ENCODE assay signal across 20 cellular contexts in the genomic region with DNA sequence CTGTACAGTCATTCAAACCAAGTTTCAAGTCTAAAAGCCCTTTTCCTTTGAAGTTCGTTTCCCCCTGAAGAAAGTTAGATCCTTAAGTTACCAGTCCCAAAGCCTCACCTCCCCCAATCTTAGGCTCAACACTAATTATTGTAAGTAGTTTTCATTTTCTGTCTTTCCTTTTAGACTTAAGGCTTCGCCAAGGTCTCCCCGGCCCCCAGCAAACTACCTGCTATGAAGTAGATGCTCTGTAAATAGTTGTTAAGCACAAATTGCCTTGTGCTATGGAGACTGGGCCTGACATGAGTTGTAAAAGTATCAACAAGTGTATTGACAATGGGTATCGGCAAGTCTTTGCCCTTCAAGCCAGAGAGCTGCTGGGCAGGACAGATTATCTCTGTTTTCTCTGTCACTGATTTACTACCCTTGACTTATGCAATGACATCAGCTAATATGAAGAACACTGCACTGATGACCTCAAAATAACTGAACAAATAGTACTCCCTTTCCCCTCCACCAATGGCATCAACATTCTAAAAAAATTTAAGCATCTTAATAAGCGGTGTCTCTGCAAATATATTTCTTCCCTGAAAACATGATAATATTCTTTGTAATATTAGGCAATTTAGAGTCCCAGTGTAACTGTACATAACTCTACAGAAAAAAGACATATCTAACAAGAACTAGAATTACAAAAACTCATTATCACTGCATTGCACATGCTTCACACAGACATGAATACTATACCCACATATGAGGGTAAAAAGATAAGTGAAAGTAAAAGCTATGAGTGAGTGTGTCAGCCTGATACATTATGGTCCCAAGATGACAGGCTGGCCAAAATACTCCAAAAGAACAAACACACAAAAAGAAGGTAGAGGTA. TPM values are rescaled to one million over a fixed set of nuclear protein-coding genes. Genes with fewer than 3 reads are reported as not detected.
DNase-seq lines count a peak whose midpoint lies in the region; ATAC-seq and TF ChIP-seq lines count a peak whose summit lies in the region.
"Had no signal": no experiment of that assay in that cellular context is flagged by ENCODE, and none has a peak within 500 bp of the region (broad histone marks: within the 10 kb centered on the region; RNA-seq: fewer than 3 reads in every experiment).

No MANE protein-coding gene starts in this region.

- H3K27me3 ChIP-seq in body of pancreas (no peaks in the 10 kb centered on the region), aorta (ENCODE audit: control insufficient read depth in 1 of 2, insufficient read depth in 2 of 2, low read length in 1 of 2) (no peaks in the 10 kb centered on the region)
- H3K27me3 ChIP-seq: esophagus squamous epithelium, stomach had no signal

- DNase-seq in HuH-7.5 (ENCODE audit: low spot score) (peak; percentile 7), body of pancreas (no peak), mucosa of gallbladder (ENCODE audit: low spot score) (peak; percentile 41), Right ventricle myocardium superior (no peak), aorta (no peak), substantia nigra (lab: John Stamatoyannopoulos, UW) (no peak), NCI-H510A (lab: John Stamatoyannopoulos, UW) (no peak)
- DNase-seq: activated B cell treated with CpG ODN at 0.5 μM for 24 hours; activated naive CD4-positive, alpha-beta T cell treated with anti-CD3 and anti-CD28 coated beads, Interleukin-2, amount 50 U/mL, for 16 hours; activated T-cell treated with anti-CD3 and anti-CD28 coated beads, Interleukin-2, amount 50 U/mL, for 4 hours; CD4-positive, alpha-beta T cell; DMS79 treated with DMSO at 0.1 percent for 48 hours; esophagus squamous epithelium; left cardiac atrium; NCI-H774; stimulated activated CD4-positive, alpha-beta T cell treated with anti-CD3 and anti-CD28 coated beads, Interleukin-4, amount 100 ng/mL, for 24 hours; stomach had no signal

- intact Hi-C loops in body of pancreas (cut with DNase I): loop anchor here (5.0 to 10.0 kb wide), 2 partner anchors 62 to 215 kb away; no protein-coding TSS in a partner anchor
- intact Hi-C loops in Right ventricle myocardium superior (cut with DNase I): loop anchor here (10.0 kb wide), 1 partner anchor 215 kb away; no protein-coding TSS in a partner anchor
- intact Hi-C loops in aorta (cut with DNase I): loop anchor here (5.0 to 10.0 kb wide), 3 partner anchors 222 to 795 kb away; a partner anchor contains a TSS

- H3K36me3 ChIP-seq in body of pancreas (replicated peaks in 1 of 2; ENCODE audit: insufficient read depth in 1 of 2, low read depth in 2 of 2) (no peaks in the 10 kb centered on the region), aorta (ENCODE audit: control insufficient read depth in 1 of 2, insufficient read depth in 2 of 2, low read length in 1 of 2) (no peaks in the 10 kb centered on the region)
- H3K36me3 ChIP-seq: esophagus squamous epithelium, stomach had no signal

- WGBS in body of pancreas, 2 donors: 64 to 67% methylated on average over 5 of the region's 5 CpGs
- 91 to 95% methylated on average over 5 of the region's 5 CpGs for WGBS in aorta, 2 donors

- no peak for TF ChIP-seq CTCF in body of pancreas (IDR thresholded peaks at IDR 0.05)

- no peak for TF ChIP-seq POLR2A in body of pancreas (IDR thresholded peaks at IDR 0.05)

- H3K27ac ChIP-seq in body of pancreas (no peak overlapping the region), aorta (ENCODE audit: low read depth in 1 of 2, low read length in 2 of 2) (no peak overlapping the region), substantia nigra (ENCODE audit: low read depth, low read length, poor library complexity, severe bottlenecking) (no peak overlapping the region)
- H3K27ac ChIP-seq: esophagus squamous epithelium had no signal

- H3K4me3 ChIP-seq in body of pancreas (no peak overlapping the region), aorta (ENCODE audit: low read length in 2 of 2) (no peak overlapping the region)
- H3K4me3 ChIP-seq: esophagus squamous epithelium, stomach had no signal

- peaks cover 7% of the 10 kb centered on the region for H3K4me1 ChIP-seq in body of pancreas
- H3K4me1 ChIP-seq in aorta (ENCODE audit: control insufficient read depth in 1 of 2, insufficient read depth in 2 of 2, low read length in 2 of 2): no peaks in the 10 kb centered on the region
- H3K4me1 ChIP-seq: esophagus squamous epithelium, stomach had no signal

- H3K9me3 ChIP-seq in body of pancreas (no peaks in the 10 kb centered on the region), aorta (ENCODE audit: control insufficient read depth, low read length) (no peaks in the 10 kb centered on the region)
- H3K9me3 ChIP-seq: esophagus squamous epithelium, stomach had no signal

- ATAC-seq in GM18868 (IDR thresholded peaks at IDR 0.05; ENCODE audit: unreplicated experiment) (peak; percentile 12), body of pancreas (peak; percentile 35), Right ventricle myocardium superior (ENCODE audit: poor library complexity) (no peak), aorta (ENCODE audit: low FRiP score) (no peak)

RNA-seq across cellular contexts. Expression of a gene that starts 2.6 kb away (rescaled TPM):
- not detected for total RNA-seq in body of pancreas
- total RNA-seq in mucosa of gallbladder: 7.5 TPM
- total RNA-seq in Right ventricle myocardium superior: 0.51 TPM
- total RNA-seq in aorta: not detected
- 1 to 10 TPM in 1 of 2 donors, not detected in 1; 1.9 TPM for polyA plus RNA-seq in aorta
- total RNA-seq: activated B cell treated with CpG ODN at 0.5 μM for 24 hours; activated CD8-positive, alpha-beta T cell treated with anti-CD3 and anti-CD28 coated beads for 36 hours; CD4-positive, alpha-beta T cell; esophagus squamous epithelium; pulmonary artery endothelial cell had no signal

RNA-seq across cellular contexts. Expression of a gene that starts 10.0 kb away (rescaled TPM):
- total RNA-seq in body of pancreas (10 to 100 TPM; 15.2 to 25.2 TPM), mucosa of gallbladder (61.8 TPM), Right ventricle myocardium superior (35.9 TPM), aorta (10 to 100 TPM; 59.0 to 61.6 TPM)
- polyA plus RNA-seq in aorta: 10 to 100 TPM; 21.7 to 46.3 TPM

RNA-seq across cellular contexts. Expression of a gene that starts 30.4 kb away (rescaled TPM):
- total RNA-seq in body of pancreas (1 to 10 TPM in 1 of 2 donors, not detected in 1; 1.0 TPM), mucosa of gallbladder (20.9 TPM), Right ventricle myocardium superior (0.46 TPM), aorta (not detected)
- polyA plus RNA-seq in aorta: 1 to 10 TPM in 1 of 2 donors, not detected in 1; 1.8 TPM
- total RNA-seq: activated B cell treated with CpG ODN at 0.5 μM for 24 hours; activated CD8-positive, alpha-beta T cell treated with anti-CD3 and anti-CD28 coated beads for 36 hours; CD4-positive, alpha-beta T cell; esophagus squamous epithelium; pulmonary artery endothelial cell had no signal

RNA-seq across cellular contexts. Expression of a gene that starts 52.3 kb away (rescaled TPM):
- total RNA-seq in body of pancreas (not detected), mucosa of gallbladder (15.0 TPM), Right ventricle myocardium superior (not detected), aorta (under 1 TPM in 1 of 2 donors, not detected in 1; 0.87 TPM)
- 1 to 10 TPM in 1 of 2 donors, not detected in 1; 2.0 TPM for polyA plus RNA-seq in aorta
- total RNA-seq: activated B cell treated with CpG ODN at 0.5 μM for 24 hours; activated CD8-positive, alpha-beta T cell treated with anti-CD3 and anti-CD28 coated beads for 36 hours; CD4-positive, alpha-beta T cell; esophagus squamous epithelium; pulmonary artery endothelial cell had no signal

Comparison
In these comparisons a context has a peak if more than half of its experiments do, and no peak if none do; other contexts are left out.
1. ATAC-seq: peak in GM18868 (single experiment) and body of pancreas (single experiment); none in Right ventricle myocardium superior (single experiment) and aorta (single experiment).
2. DNase-seq: peak in HuH-7.5 (single experiment) and mucosa of gallbladder (single experiment); none in body of pancreas (0 of 4), Right ventricle myocardium superior (single experiment), aorta (0 of 2), substantia nigra (0 of 49) and NCI-H510A (single experiment).
3. RNA of a gene that starts 30.4 kb away (total RNA-seq): 20.9 TPM in mucosa of gallbladder (single experiment); 1.0 TPM in body of pancreas, 0.46 TPM in Right ventricle myocardium superior (single experiment) and not detected in aorta; every median in the first group is over 10 times any median in the second.